ENCODE assay signal across 8 cellular contexts in genomic region chr4:30720021-30720655, GRCh38. TPM values are rescaled to one million over a fixed set of nuclear protein-coding genes. Genes with fewer than 3 reads are reported as not detected.
DNase-seq lines count a peak whose midpoint lies in the region; ATAC-seq and TF ChIP-seq lines count a peak whose summit lies in the region.

TSS of gene PCDH7 (plus strand) at chr4:30720369. CDS start at chr4:30721423, 1,054 bp downstream.

- peak within 1 kb of the TSS; percentile 45 for H3K4me3 Mint-ChIP-seq in activated T-helper 2 cell treated with anti-CD3 and anti-CD28 coated beads, Interferon-gamma antibody, Interleukin-2, Interleukin-4, amounts not matched to agents 10 μg/mL and 5 μg/mL and 100 μg/mL, durations not matched to agents 14 hours and 24 hours and 36 hours (ENCODE audit: low read depth)

- TF ChIP-seq CTCF in cardiac muscle cell (IDR thresholded peaks at IDR 0.05; ENCODE audit: low read depth, low read length): no peak

- H3K27ac Mint-ChIP-seq in activated T-helper 2 cell treated with anti-CD3 and anti-CD28 coated beads, Interferon-gamma antibody, Interleukin-2, Interleukin-4, amounts not matched to agents 10 μg/mL and 5 μg/mL and 100 μg/mL, durations not matched to agents 14 hours and 24 hours and 36 hours: peak within 1 kb of the TSS; percentile 73

- peak within 1 kb of the TSS; percentile 89 for H3K4me3 ChIP-seq in HUES64 (ENCODE audit: low read length)
- H3K4me3 ChIP-seq in cardiac muscle cell: peak within 1 kb of the TSS; percentile 92

- intact Hi-C loops in activated T-helper 2 cell treated with anti-CD3 and anti-CD28 coated beads, Interferon-gamma antibody, Interleukin-2, Interleukin-4, amounts not matched to agents 10 μg/mL and 5 μg/mL and 100 μg/mL, durations not matched to agents 14 hours and 24 hours and 36 hours (cut with micrococcal nuclease): no loop called here

- H3K4me1 Mint-ChIP-seq in activated T-helper 2 cell treated with anti-CD3 and anti-CD28 coated beads, Interferon-gamma antibody, Interleukin-2, Interleukin-4, amounts not matched to agents 10 μg/mL and 5 μg/mL and 100 μg/mL, durations not matched to agents 14 hours and 24 hours and 36 hours (ENCODE audit: low read depth): peaks cover 25% of the 10 kb centered on the region

- H3K4me1 ChIP-seq in HUES64 (ENCODE audit: insufficient read depth, low read length) (peaks cover 21% of the 10 kb centered on the region), cardiac muscle cell (ENCODE audit: low read depth) (peaks cover 3% of the 10 kb centered on the region)

- under 1% methylated on average over 43 of the region's 43 CpGs for WGBS in HUES64

- no peak for ATAC-seq in GM21529 (IDR thresholded peaks at IDR 0.05; ENCODE audit: unreplicated experiment)
- no peak for ATAC-seq in HG03520 (IDR thresholded peaks at IDR 0.05; ENCODE audit: unreplicated experiment)
- ATAC-seq in HG03354 (IDR thresholded peaks at IDR 0.05; ENCODE audit: poor library complexity, severe bottlenecking, unreplicated experiment): no peak

- H3K27ac ChIP-seq in HUES64 (ENCODE audit: low read depth, low read length): peak within 1 kb of the TSS; percentile 53; the same call in 1 of the 2 replicates
- peak within 1 kb of the TSS; percentile 88 for H3K27ac ChIP-seq in cardiac muscle cell

- no peaks in the 10 kb centered on the region for H3K9me3 ChIP-seq in HUES64 (ENCODE audit: insufficient read depth, low read depth, low read length)
- no peaks in the 10 kb centered on the region for H3K9me3 ChIP-seq in cardiac muscle cell (ENCODE audit: low read depth)

- no peaks in the 10 kb centered on the region for H3K9me3 Mint-ChIP-seq in activated T-helper 2 cell treated with anti-CD3 and anti-CD28 coated beads, Interferon-gamma antibody, Interleukin-2, Interleukin-4, amounts not matched to agents 10 μg/mL and 5 μg/mL and 100 μg/mL, durations not matched to agents 14 hours and 24 hours and 36 hours

- H3K27me3 ChIP-seq in HUES64 (ENCODE audit: insufficient read depth, low read length): peaks cover 47% of the 10 kb centered on the region
- no peaks in the 10 kb centered on the region for H3K27me3 ChIP-seq in cardiac muscle cell

- H3K36me3 ChIP-seq in HUES64 (ENCODE audit: insufficient read depth, low read length) (peaks cover 10% of the 10 kb centered on the region; the same call in 1 of the 2 replicates), cardiac muscle cell (no peaks in the 10 kb centered on the region)

- H3K9ac ChIP-seq in HUES64 (ENCODE audit: low read depth, low read length): peak within 1 kb of the TSS; percentile 67

- DNase-seq in COLO668 (lab: John Stamatoyannopoulos, UW; ENCODE audit: unreplicated experiment): peak; percentile 55
- DNase-seq in activated T-helper 2 cell treated with anti-CD3 and anti-CD28 coated beads, Interferon-gamma antibody, Interleukin-2, Interleukin-4, amounts not matched to agents 10 μg/mL and 5 μg/mL and 100 μg/mL, durations not matched to agents 14 hours and 24 hours and 36 hours (ENCODE audit: low spot score): no peak
- peak; percentile 49 to 69 for DNase-seq in cardiac muscle cell (ENCODE audit: low read depth in 1 of 2, low spot score in 1 of 2)
- peak; percentile 51 for DNase-seq in occipital lobe (lab: John Stamatoyannopoulos, UW)

- peaks cover 56% of the 10 kb centered on the region for H3K27me3 Mint-ChIP-seq in activated T-helper 2 cell treated with anti-CD3 and anti-CD28 coated beads, Interferon-gamma antibody, Interleukin-2, Interleukin-4, amounts not matched to agents 10 μg/mL and 5 μg/mL and 100 μg/mL, durations not matched to agents 14 hours and 24 hours and 36 hours (ENCODE audit: low read depth)

- H3K36me3 Mint-ChIP-seq in activated T-helper 2 cell treated with anti-CD3 and anti-CD28 coated beads, Interferon-gamma antibody, Interleukin-2, Interleukin-4, amounts not matched to agents 10 μg/mL and 5 μg/mL and 100 μg/mL, durations not matched to agents 14 hours and 24 hours and 36 hours (ENCODE audit: low read depth): peaks cover 9% of the 10 kb centered on the region

RNA-seq across cellular contexts. Expression of gene PCDH7, which starts in this region (rescaled TPM):
- 8.5 TPM for polyA plus RNA-seq in HUES64 (2013, experiment 1 of 2)
- 10.3 TPM for polyA plus RNA-seq in HUES64 (2013, experiment 2 of 2)
- not detected in 2 replicates for total RNA-seq in activated T-helper 2 cell treated with anti-CD3 and anti-CD28 coated beads, Interferon-gamma antibody, Interleukin-2, Interleukin-4, amounts not matched to agents 10 μg/mL and 5 μg/mL and 100 μg/mL, durations not matched to agents 14 hours and 24 hours and 36 hours
- total RNA-seq in cardiac muscle cell (146 and 206 TPM in 2 replicates), occipital lobe (115 TPM)
- polyA plus RNA-seq in cardiac muscle cell: 56.2 and 79.7 TPM in 2 replicates

Comparison
In these comparisons a context has a peak if more than half of its experiments do, and no peak if none do; other contexts are left out.
1. RNA of gene PCDH7 (total RNA-seq): 146 to 206 TPM in cardiac muscle cell and 115 TPM in occipital lobe (single experiment); not detected in activated T-helper 2 cell treated with anti-CD3 and anti-CD28 coated beads, Interferon-gamma antibody, Interleukin-2, Interleukin-4, amounts not matched to agents 10 μg/mL and 5 μg/mL and 100 μg/mL, durations not matched to agents 14 hours and 24 hours and 36 hours; every median in the first group is over 100 times any median in the second.